In genomic region chr10:6755891-6756460, GRCh38 we compare ENCODE assay signal across 2 cellular contexts.
TF ChIP-seq lines count a peak whose summit lies in the region.

No MANE protein-coding gene starts in this region.

TF ChIP-seq in SK-N-SH treated with all-trans-retinoic acid at 6 μM for 48 hours, 23 proteins besides CTCF, POLR2A, EP300 and RAD21 (continued from another document):
- TF ChIP-seq TSHZ2 (CRISPR knock-in tag; IDR thresholded peaks at IDR 0.05) (no peak), CSRNP3 (CRISPR knock-in tag; IDR thresholded peaks at IDR 0.05) (no peak), CSDC2 (CRISPR knock-in tag; IDR thresholded peaks at IDR 0.05) (no peak), ZFP30 (CRISPR knock-in tag; IDR thresholded peaks at IDR 0.05) (no peak), PATZ1 (CRISPR knock-in tag; IDR thresholded peaks at IDR 0.05; ENCODE audit: borderline replicate concordance) (no peak), ZFP3 (CRISPR knock-in tag; IDR thresholded peaks at IDR 0.05) (no peak), GLIS3 (CRISPR knock-in tag; IDR thresholded peaks at IDR 0.05) (no peak), TOX (CRISPR knock-in tag; IDR thresholded peaks at IDR 0.05; ENCODE audit: borderline replicate concordance) (no peak), OSR1 (CRISPR knock-in tag; IDR thresholded peaks at IDR 0.05) (no peak), BACH2 (CRISPR knock-in tag; IDR thresholded peaks at IDR 0.05; ENCODE audit: borderline replicate concordance) (no peak), ZNF70 (CRISPR knock-in tag; IDR thresholded peaks at IDR 0.05) (no peak), ZNF8 (CRISPR knock-in tag; IDR thresholded peaks at IDR 0.05) (no peak)

TF ChIP-seq in SK-N-SH, 30 proteins besides CTCF, POLR2A, EP300 and RAD21 (continued from another document):
- TF ChIP-seq USF1 (IDR thresholded peaks at IDR 0.05; ENCODE audit: borderline replicate concordance, low read depth): no peak
- TF ChIP-seq YY1 (IDR thresholded peaks at IDR 0.05; ENCODE audit: low read depth): no peak
- no peak for TF ChIP-seq IRF3 (IDR thresholded peaks at IDR 0.05; ENCODE audit: low read depth, low read length)
- TF ChIP-seq ELF1 (IDR thresholded peaks at IDR 0.05): no peak
- TF ChIP-seq JUND (IDR thresholded peaks at IDR 0.05): no peak
- TF ChIP-seq RCOR1 (IDR thresholded peaks at IDR 0.05; ENCODE audit: low read length): no peak
- no peak for TF ChIP-seq FOSL2 (IDR thresholded peaks at IDR 0.05; ENCODE audit: borderline replicate concordance, low read depth)
- no peak for TF ChIP-seq SMC3 (IDR thresholded peaks at IDR 0.05; ENCODE audit: low read depth, low read length)
- TF ChIP-seq RFX5 (IDR thresholded peaks at IDR 0.05; ENCODE audit: low read length): no peak
- no peak for TF ChIP-seq TCF12 (IDR thresholded peaks at IDR 0.05)
- no peak for TF ChIP-seq USF2 (IDR thresholded peaks at IDR 0.05; ENCODE audit: borderline replicate concordance, low read depth, low read length)
